ENCODE assay signal across 16 cellular contexts in genomic region chr17:81794509-81794908, GRCh38. TPM values are rescaled to one million over a fixed set of nuclear protein-coding genes. Genes with fewer than 3 reads are reported as not detected.
A peak's percentile ranks its signal among the peaks of the same experiment; 100 is the strongest.
DNase-seq lines count a peak whose midpoint lies in the region; ATAC-seq and TF ChIP-seq lines count a peak whose summit lies in the region.
"Had no signal": no experiment of that assay in that cellular context is flagged by ENCODE, and none has a peak within 500 bp of the region (broad histone marks: within the 10 kb centered on the region; RNA-seq: fewer than 3 reads in every experiment).

No MANE protein-coding gene starts in this region.

- peaks cover 24% of the 10 kb centered on the region for H3F3A ChIP-seq in PC-9 (ENCODE audit: insufficient read depth, low read depth)

- intact Hi-C loops in Right ventricle myocardium inferior (cut with DNase I), result no loop called here
- intact Hi-C loops in left ventricle myocardium superior (cut with micrococcal nuclease), result no loop called here
- intact Hi-C loops in PC-9 (cut with micrococcal nuclease; ENCODE audit: unreplicated experiment), result no loop called here
- intact Hi-C loops in transverse colon (cut with DNase I; ENCODE audit: low total_unique reads), result no loop called here

- DNase-seq in Right ventricle myocardium inferior (ENCODE audit: missing footprints), result no peak
- no peak for DNase-seq in left ventricle myocardium superior
- peak; percentile 56 to 84 for DNase-seq in PC-9
- DNase-seq in islet precursor cell, result peak; percentile 77
- peak; percentile 59 for DNase-seq in transverse colon
- no peak for DNase-seq in iPS-NIHi11 (ENCODE audit: low spot score)
- DNase-seq: activated CD8-positive, alpha-beta memory T cell treated with anti-CD3 and anti-CD28 coated beads, Interleukin-2, amount 50 U/mL, for 48 hours; NCI-H2171 treated with DMSO at 0.1 percent for 48 hours; stimulated activated CD4-positive, alpha-beta T cell treated with anti-CD3 and anti-CD28 coated beads, Interleukin-1b, Interleukin-23, amount 100 ng/mL, for 48 hours; uterus had no signal

- no peaks in the 10 kb centered on the region for H3K36me3 ChIP-seq in PC-9 (ENCODE audit: low read depth)
- H3K36me3 ChIP-seq in transverse colon, result no peaks in the 10 kb centered on the region
- H3K36me3 ChIP-seq: uterus had no signal

- TF ChIP-seq POLR2A in transverse colon (IDR thresholded peaks at IDR 0.05), result no peak

- no peaks in the 10 kb centered on the region for H4K20me1 ChIP-seq in PC-9 (ENCODE audit: insufficient read depth)

- no peaks in the 10 kb centered on the region for H3K9me2 ChIP-seq in PC-9 (ENCODE audit: insufficient read depth)

- in situ Hi-C loops in transverse colon (cut with MboI; ENCODE audit: low pct_ligation_motif_present in 1 of 4, low pct_unique_long_range_greater_than_20kb in 1 of 4, low sequenced_read_pairs in 3 of 4), result no loop called here

- H3K4me1 ChIP-seq in PC-9 (replicated peaks; ENCODE audit: insufficient read depth) (0 out of 2 replicates have a peak, but pooled peaks cover 7% of the 10 kb centered on the region), transverse colon (peaks cover 0 to 7% (median 0%) of the 10 kb centered on the region in 4 donors)
- H3K4me1 ChIP-seq: uterus had no signal

- H3K79me2 ChIP-seq in PC-9 (ENCODE audit: low read depth), result no peaks in the 10 kb centered on the region

- H3K27me3 ChIP-seq in PC-9 (ENCODE audit: insufficient read depth, low read depth) (no peaks in the 10 kb centered on the region), transverse colon (peaks cover 13% of the 10 kb centered on the region)

- CTCF ChIA-PET in PC-9 (lab: Charles Lee), result interaction anchor here (0.8 to 1.0 kb wide), 2 partner anchors 14 to 72 kb away, joined by 5 read pairs; no protein-coding TSS in a partner anchor

- ATAC-seq in Right ventricle myocardium inferior (peak; percentile 16), left ventricle myocardium superior (no peak), HG02970 (IDR thresholded peaks at IDR 0.05; ENCODE audit: low FRiP score, unreplicated experiment) (no peak)
- ATAC-seq in activated CD4-positive, CD25-positive, alpha-beta regulatory T cell treated with anti-CD3 and anti-CD28 coated beads, Interleukin-2, amount 50 U/mL, for 24 hours, result no peak

- BruUV-seq in PC-9 (replicated peaks; lab: Mats Ljungman, UMichigan), result no TSS peak

- 25% methylated on average over 5 of the region's 8 CpGs; no CpG with 5 or more reads in 1 of the 2 donors for WGBS in transverse colon (ENCODE audit: low coverage in 1 of 2), 2 donors

- H3K27ac ChIP-seq in PC-9 (no peak overlapping the region), transverse colon (no peak overlapping the region)
- H3K27ac ChIP-seq: uterus had no signal

- POLR2A ChIA-PET in PC-9 (lab: Charles Lee; ENCODE audit: unreplicated experiment), result interaction anchor here (0.5 to 0.7 kb wide), 4 partner anchors 81 to 197 kb away, joined by 3 to 18 read pairs (median 8); no protein-coding TSS in a partner anchor

- TF ChIP-seq CTCF in PC-9 (conservative IDR thresholded peaks at IDR 0.05), result no peak
- no peak for TF ChIP-seq CTCF in transverse colon (IDR thresholded peaks at IDR 0.05)

- no peak overlapping the region for H2AFZ ChIP-seq in PC-9

- H3K4me3 ChIP-seq in PC-9, result no peak overlapping the region
- no peak overlapping the region for H3K4me3 ChIP-seq in transverse colon
- H3K4me3 ChIP-seq: uterus had no signal

- peak overlapping the region; percentile 32 for H3K4me2 ChIP-seq in PC-9

- H3K9me3 ChIP-seq in PC-9 (ENCODE audit: insufficient read depth, low read depth) (no peaks in the 10 kb centered on the region), transverse colon (no peaks in the 10 kb centered on the region)
- H3K9me3 ChIP-seq: uterus had no signal

- TF ChIP-seq EP300 in transverse colon (IDR thresholded peaks at IDR 0.05; ENCODE audit: low read depth), result no peak

RNA-seq across cellular contexts. Expression of gene GCGR, which starts 9.4 kb away (rescaled TPM):
- not detected for total RNA-seq in Right ventricle myocardium inferior
- total RNA-seq in left ventricle myocardium superior, result not detected
- not detected in 2 replicates for total RNA-seq in PC-9 (2021)
- under 1 TPM in 2 of 4 donors, not detected in 2; 0.14 to 0.64 TPM for total RNA-seq in transverse colon
- total RNA-seq: epithelial cell of proximal tubule, M059J, mononuclear cell, posterior vena cava, uterus had no signal

RNA-seq across cellular contexts. Expression of gene MCRIP1, which starts 38.6 kb away (rescaled TPM):
- 109 TPM for total RNA-seq in Right ventricle myocardium inferior
- 103 TPM for total RNA-seq in left ventricle myocardium superior
- 53.8 and 84.0 TPM in 2 replicates for total RNA-seq in PC-9 (2021)
- total RNA-seq in transverse colon, result 10 to 100 TPM; 23.3 to 44.0 (median 33.2) TPM

RNA-seq across cellular contexts. Expression of gene PPP1R27, which starts 40.3 kb away (rescaled TPM):
- not detected for total RNA-seq in Right ventricle myocardium inferior
- total RNA-seq in left ventricle myocardium superior, result 0.67 TPM
- not detected in 2 replicates for total RNA-seq in PC-9 (2021)
- under 1 TPM in 1 of 4 donors, not detected in 3; 0.68 TPM for total RNA-seq in transverse colon
- total RNA-seq: M059J, mononuclear cell, posterior vena cava had no signal

Comparison
In these comparisons a context has a peak if more than half of its experiments do, and no peak if none do; other contexts are left out.
1. DNase-seq: peak in PC-9 (2 of 2), islet precursor cell (single experiment) and transverse colon (single experiment); none in Right ventricle myocardium inferior (single experiment), left ventricle myocardium superior (single experiment) and iPS-NIHi11 (single experiment).